Comparison of ENCODE assay signal across 9 cellular contexts in the genomic region with DNA sequence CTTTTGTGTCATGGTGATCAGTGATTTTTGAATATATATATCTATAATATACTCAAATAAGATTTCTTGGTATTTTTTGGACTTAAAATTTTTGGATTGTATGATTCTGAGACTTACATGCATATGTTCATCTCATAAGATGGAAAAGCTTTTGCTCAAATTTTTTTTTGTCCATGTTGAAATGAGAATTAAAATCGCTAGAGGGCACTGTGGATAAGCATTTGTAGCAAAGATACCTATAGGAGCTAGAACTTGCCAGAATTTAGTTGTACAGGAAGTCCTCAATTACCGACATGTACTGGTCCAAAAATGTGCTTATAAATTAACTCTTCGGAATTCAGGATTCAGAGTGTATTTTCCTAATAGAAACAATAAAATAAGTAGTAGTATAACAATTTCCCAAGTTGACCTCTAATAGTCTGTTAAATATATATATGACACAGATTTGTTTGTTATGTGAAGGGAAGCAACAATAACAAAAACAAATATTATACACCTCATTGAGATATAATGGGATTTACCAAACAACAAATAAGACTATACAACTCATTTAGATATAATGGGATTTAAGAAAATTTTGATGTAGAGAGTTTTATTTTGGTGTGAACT.
DNase-seq lines count a peak whose midpoint lies in the region; ATAC-seq and TF ChIP-seq lines count a peak whose summit lies in the region.
"Had no signal": no experiment of that assay in that cellular context is flagged by ENCODE, and none has a peak within 500 bp of the region (broad histone marks: within the 10 kb centered on the region; RNA-seq: fewer than 3 reads in every experiment).

No MANE protein-coding gene starts in this region.

- CTCF ChIA-PET in activated naive CD4-positive, alpha-beta T cell treated with anti-CD3 and anti-CD28 coated beads for 36 hours (lab: Charles Lee) = interaction anchor here (0.6 to 3.0 kb wide), 16 partner anchors 19 to 1107 kb away, joined by 3 to 13 read pairs (median 3); no protein-coding TSS in a partner anchor

- H3K4me3 Mint-ChIP-seq in immature natural killer cell = no peak overlapping the region
- H3K4me3 Mint-ChIP-seq in activated naive CD4-positive, alpha-beta T cell treated with anti-CD3 and anti-CD28 coated beads for 36 hours = no peak overlapping the region
- H3K4me3 Mint-ChIP-seq: activated B cell treated with CpG ODN at 0.5 μM for 24 hours had no signal

- TF ChIP-seq CTCF in astrocyte of the cerebellum (IDR thresholded peaks at IDR 0.05; ENCODE audit: low read depth, low read length, missing control alignments) (peak; percentile 40), transverse colon (IDR thresholded peaks at IDR 0.05) (peak; percentile 32 to 54 (median 51))

- H3K27ac ChIP-seq in transverse colon = no peak overlapping the region

- H3K4me1 ChIP-seq in transverse colon = peaks cover 0 to 4% (median 0%) of the 10 kb centered on the region in 4 donors

- in situ Hi-C loops in astrocyte of the cerebellum (cut with HindIII; ENCODE audit: low sequenced_read_pairs) (no loop called here), transverse colon (cut with MboI; ENCODE audit: low pct_ligation_motif_present in 1 of 4, low pct_unique_long_range_greater_than_20kb in 1 of 4, low sequenced_read_pairs in 3 of 4) (loop anchor here in 3 of 4 donors (10.0 to 25.0 kb wide), 2 partner anchors 909 to 922 kb away; no protein-coding TSS in a partner anchor)

- 0 to 3% methylated on average over 3 of the region's 3 CpGs for WGBS in transverse colon (ENCODE audit: low coverage in 1 of 2), 2 donors

- TF ChIP-seq POLR2A in transverse colon (IDR thresholded peaks at IDR 0.05) = no peak

- no peaks in the 10 kb centered on the region for H3K4me1 Mint-ChIP-seq in immature natural killer cell
- no peaks in the 10 kb centered on the region for H3K4me1 Mint-ChIP-seq in activated naive CD4-positive, alpha-beta T cell treated with anti-CD3 and anti-CD28 coated beads for 36 hours (ENCODE audit: low read depth)
- H3K4me1 Mint-ChIP-seq: activated B cell treated with CpG ODN at 0.5 μM for 24 hours had no signal

- intact Hi-C loops in transverse colon (cut with DNase I; ENCODE audit: low total_unique reads) = loop anchor here (10.0 kb wide), 1 partner anchor 909 kb away; no protein-coding TSS in a partner anchor
- intact Hi-C loops in activated naive CD4-positive, alpha-beta T cell treated with anti-CD3 and anti-CD28 coated beads for 36 hours (cut with micrococcal nuclease) = loop anchor here (1.0 to 10.0 kb wide), 8 partner anchors 58 to 932 kb away; no protein-coding TSS in a partner anchor

- H3K9me3 ChIP-seq in transverse colon = no peaks in the 10 kb centered on the region

- peak; percentile 81 for ATAC-seq in GM18868 (IDR thresholded peaks at IDR 0.05; ENCODE audit: unreplicated experiment)
- ATAC-seq in HG03135 (IDR thresholded peaks at IDR 0.05; ENCODE audit: unreplicated experiment) = peak; percentile 61

- H3K36me3 Mint-ChIP-seq in immature natural killer cell = no peaks in the 10 kb centered on the region
- H3K36me3 Mint-ChIP-seq in activated naive CD4-positive, alpha-beta T cell treated with anti-CD3 and anti-CD28 coated beads for 36 hours (ENCODE audit: low read depth) = no peaks in the 10 kb centered on the region

- peak; percentile 43 for DNase-seq in COLO829 (ENCODE audit: low spot score)
- peak; percentile 51 for DNase-seq in NCI-H2196 (lab: John Stamatoyannopoulos, UW; ENCODE audit: unreplicated experiment)
- peak; percentile 49 for DNase-seq in astrocyte of the cerebellum (ENCODE audit: low read depth)
- DNase-seq in immature natural killer cell = peak; percentile 3 to 26 (median 23)
- no peak for DNase-seq in transverse colon
- no peak for DNase-seq in activated naive CD4-positive, alpha-beta T cell treated with anti-CD3 and anti-CD28 coated beads for 36 hours
- DNase-seq: activated B cell treated with CpG ODN at 0.5 μM for 24 hours had no signal

- peaks cover 0 to 3% (median 0%) of the 10 kb centered on the region in 3 donors for H3K27me3 Mint-ChIP-seq in immature natural killer cell (ENCODE audit: low read depth in 3 of 3)
- H3K27me3 Mint-ChIP-seq in activated naive CD4-positive, alpha-beta T cell treated with anti-CD3 and anti-CD28 coated beads for 36 hours (ENCODE audit: low read depth) = no peaks in the 10 kb centered on the region
- H3K27me3 Mint-ChIP-seq: activated B cell treated with CpG ODN at 0.5 μM for 24 hours had no signal

- no peak overlapping the region for H3K27ac Mint-ChIP-seq in immature natural killer cell
- no peak overlapping the region for H3K27ac Mint-ChIP-seq in activated naive CD4-positive, alpha-beta T cell treated with anti-CD3 and anti-CD28 coated beads for 36 hours
- H3K27ac Mint-ChIP-seq: activated B cell treated with CpG ODN at 0.5 μM for 24 hours had no signal

- no peaks in the 10 kb centered on the region for H3K9me3 Mint-ChIP-seq in immature natural killer cell
- no peaks in the 10 kb centered on the region for H3K9me3 Mint-ChIP-seq in activated naive CD4-positive, alpha-beta T cell treated with anti-CD3 and anti-CD28 coated beads for 36 hours
- H3K9me3 Mint-ChIP-seq: activated B cell treated with CpG ODN at 0.5 μM for 24 hours had no signal

- no peak for TF ChIP-seq EP300 in transverse colon (IDR thresholded peaks at IDR 0.05; ENCODE audit: low read depth)

- H3K27me3 ChIP-seq in transverse colon = no peaks in the 10 kb centered on the region

- H3K4me3 ChIP-seq in astrocyte of the cerebellum (ENCODE audit: low read depth, low read length) (no peak overlapping the region), transverse colon (no peak overlapping the region)

- H3K36me3 ChIP-seq in transverse colon = no peaks in the 10 kb centered on the region

Comparison
In these comparisons a context has a peak if more than half of its experiments do, and no peak if none do; other contexts are left out.
1. DNase-seq: peak in COLO829 (single experiment), NCI-H2196 (single experiment), astrocyte of the cerebellum (single experiment) and immature natural killer cell (3 of 3); none in transverse colon (single experiment) and activated naive CD4-positive, alpha-beta T cell treated with anti-CD3 and anti-CD28 coated beads for 36 hours (single experiment).